Comparison of ENCODE assay signal across 26 cellular contexts in the genomic region with DNA sequence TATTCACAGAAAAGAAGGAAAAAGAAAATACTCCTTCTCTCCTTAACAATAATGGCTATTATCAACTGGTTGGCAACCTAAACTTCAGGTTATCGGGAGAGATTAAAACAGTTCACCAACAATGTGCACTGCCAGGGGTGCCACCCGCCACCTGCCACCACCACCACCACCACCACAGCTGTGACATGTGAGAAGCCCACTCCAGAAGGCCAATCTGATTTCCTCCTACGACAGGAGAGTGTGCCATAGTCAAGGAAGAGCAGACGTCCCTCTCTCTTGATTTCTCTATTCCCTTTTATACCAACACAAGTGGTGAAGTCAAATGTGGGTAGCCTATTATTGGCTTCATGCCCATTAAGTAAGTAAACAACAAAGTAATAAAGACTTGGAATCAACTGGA. TPM values are rescaled to one million over a fixed set of nuclear protein-coding genes. Genes with fewer than 3 reads are reported as not detected.
A peak's percentile ranks its signal among the peaks of the same experiment; 100 is the strongest.
DNase-seq lines count a peak whose midpoint lies in the region; ATAC-seq and TF ChIP-seq lines count a peak whose summit lies in the region.
"Had no signal": no experiment of that assay in that cellular context is flagged by ENCODE, and none has a peak within 500 bp of the region (broad histone marks: within the 10 kb centered on the region; RNA-seq: fewer than 3 reads in every experiment).

No MANE protein-coding gene starts in this region.

- peaks cover 20% of the 10 kb centered on the region for H3K36me3 Mint-ChIP-seq in activated CD8-positive, alpha-beta T cell treated with anti-CD3 and anti-CD28 coated beads, Interleukin-2, amount 10 ng/mL, durations not matched to agents 7 days and 5 days (ENCODE audit: low read depth)

- peak overlapping the region; percentile 31; the same call in 1 of the 2 replicates for H3K27ac ChIP-seq in DND-41 (ENCODE audit: low read length)
- H3K27ac ChIP-seq in neutrophil = peak overlapping the region; percentile 63
- H3K27ac ChIP-seq: brain microvascular endothelial cell, psoas muscle, WERI-Rb-1 had no signal

- DNase-seq in NCI-H2171 treated with DMSO at 0.1 percent for 48 hours (lab: John Stamatoyannopoulos, UW) (peak; percentile 44), NCI-H2171 (lab: John Stamatoyannopoulos, UW) (no peak), DND-41 (peak; percentile 32), DMS114 treated with DMSO at 0.1 percent for 48 hours (lab: John Stamatoyannopoulos, UW; ENCODE audit: unreplicated experiment) (no peak)
- DNase-seq in activated CD8-positive, alpha-beta T cell treated with anti-CD3 and anti-CD28 coated beads, Interleukin-2, amount 10 ng/mL, durations not matched to agents 7 days and 5 days = no peak
- no peak for DNase-seq in stimulated activated CD4-positive, alpha-beta T cell treated with anti-CD3 and anti-CD28 coated beads, Interleukin-4, amount 100 ng/mL, for 24 hours
- DNase-seq: activated CD4-positive, alpha-beta T cell treated with anti-CD3 and anti-CD28 coated beads, Interleukin-2, amount 10 ng/mL, durations not matched to agents 24 days and 14 days; activated CD8-positive, alpha-beta memory T cell treated with anti-CD3 and anti-CD28 coated beads, Interleukin-2, amount 10 ng/mL, durations not matched to agents 7 days and 5 days; brain microvascular endothelial cell; Caco-2; effector CD8-positive, alpha-beta T cell; EL; erythroblast; H9; head of caudate nucleus; NCI-H1092 treated with DMSO at 0.1 percent for 48 hours; NCI-H2029 treated with DMSO at 0.1 percent for 48 hours; NCI-H526; psoas muscle; stimulated activated CD4-positive, alpha-beta T cell treated with anti-CD3 and anti-CD28 coated beads, Interleukin-1b, Interleukin-23, amount 100 ng/mL, for 48 hours; WERI-Rb-1 had no signal

- no peaks in the 10 kb centered on the region for H3K9me3 Mint-ChIP-seq in activated CD8-positive, alpha-beta T cell treated with anti-CD3 and anti-CD28 coated beads, Interleukin-2, amount 10 ng/mL, durations not matched to agents 7 days and 5 days (ENCODE audit: insufficient read depth)
- H3K9me3 Mint-ChIP-seq: activated CD4-positive, alpha-beta T cell treated with anti-CD3 and anti-CD28 coated beads, Interleukin-2, amount 10 ng/mL, durations not matched to agents 24 days and 14 days; activated T-helper 2 cell treated with anti-CD3 and anti-CD28 coated beads, Interferon-gamma antibody, Interleukin-2, Interleukin-4, amounts not matched to agents 10 μg/mL and 5 μg/mL and 100 μg/mL, durations not matched to agents 14 hours and 24 hours and 36 hours; H9 had no signal

- CTCF ChIA-PET in activated CD8-positive, alpha-beta T cell treated with anti-CD3 and anti-CD28 coated beads, Interleukin-2, amount 10 ng/mL, durations not matched to agents 7 days and 5 days (lab: Charles Lee) = interaction anchor here (2.3 kb wide), 1 partner anchor 26 kb away, joined by 6 read pairs; no protein-coding TSS in a partner anchor

- H3K36me3 ChIP-seq in DND-41 (ENCODE audit: insufficient read depth, low read length) (peaks cover 8% of the 10 kb centered on the region; the same call in 1 of the 2 replicates), neutrophil (peaks cover 6% of the 10 kb centered on the region)
- H3K36me3 ChIP-seq: brain microvascular endothelial cell, WERI-Rb-1 had no signal

- H3K9ac ChIP-seq in DND-41 (ENCODE audit: low read depth, low read length) = no peak overlapping the region

- POLR2A ChIA-PET in activated CD8-positive, alpha-beta T cell treated with anti-CD3 and anti-CD28 coated beads, Interleukin-2, amount 10 ng/mL, durations not matched to agents 7 days and 5 days (lab: Charles Lee) = no interaction called here

- no peak overlapping the region for H3K4me3 Mint-ChIP-seq in activated CD8-positive, alpha-beta T cell treated with anti-CD3 and anti-CD28 coated beads, Interleukin-2, amount 10 ng/mL, durations not matched to agents 7 days and 5 days
- H3K4me3 Mint-ChIP-seq: activated CD8-positive, alpha-beta memory T cell treated with anti-CD3 and anti-CD28 coated beads, Interleukin-2, amount 10 ng/mL, durations not matched to agents 7 days and 5 days; B cell; H9 had no signal

- ATAC-seq in DND-41 (ENCODE audit: insufficient read depth, low read depth) (peak; percentile 67; the same call in 2 of the 3 replicates), HG03432 (IDR thresholded peaks at IDR 0.05; ENCODE audit: unreplicated experiment) (no peak)
- no peak for ATAC-seq in activated CD8-positive, alpha-beta T cell treated with anti-CD3 and anti-CD28 coated beads, Interleukin-2, amount 10 ng/mL, durations not matched to agents 7 days and 5 days
- ATAC-seq: activated CD8-positive, alpha-beta memory T cell treated with anti-CD3 and anti-CD28 coated beads, Interleukin-2, amount 10 ng/mL, durations not matched to agents 7 days and 5 days; psoas muscle; SK-N-SH treated with all-trans-retinoic acid at 6 μM for 48 hours had no signal

- H3K27me3 Mint-ChIP-seq in activated CD8-positive, alpha-beta T cell treated with anti-CD3 and anti-CD28 coated beads, Interleukin-2, amount 10 ng/mL, durations not matched to agents 7 days and 5 days (ENCODE audit: low read depth) = no peaks in the 10 kb centered on the region
- H3K27me3 Mint-ChIP-seq: activated CD4-positive, alpha-beta T cell treated with anti-CD3 and anti-CD28 coated beads, Interleukin-2, amount 10 ng/mL, durations not matched to agents 24 days and 14 days; activated CD8-positive, alpha-beta memory T cell treated with anti-CD3 and anti-CD28 coated beads, Interleukin-2, amount 10 ng/mL, durations not matched to agents 7 days and 5 days had no signal

- H3K4me1 ChIP-seq in DND-41 (ENCODE audit: insufficient read depth, low read length) (peaks cover 39% of the 10 kb centered on the region), neutrophil (ENCODE audit: control insufficient read depth in 1 of 2, insufficient read depth in 1 of 2, low read depth in 1 of 2, low read length in 1 of 2) (peaks cover 63 to 80% of the 10 kb centered on the region in 2 experiments)
- H3K4me1 ChIP-seq: Caco-2 had no signal

- H3K4me3 ChIP-seq in DND-41 (ENCODE audit: low read depth in 1 of 2, low read length in 2 of 2) = no peak overlapping the region
- no peak overlapping the region for H3K4me3 ChIP-seq in neutrophil (ENCODE audit: low read depth in 1 of 2, low read length in 1 of 2)
- H3K4me3 ChIP-seq: psoas muscle had no signal

- peaks cover 99% of the 10 kb centered on the region for H3K79me2 ChIP-seq in DND-41 (ENCODE audit: insufficient read depth, low read length)

- H4K20me1 ChIP-seq in DND-41 (ENCODE audit: insufficient read depth, low read length) = peaks cover 65% of the 10 kb centered on the region

- H3K4me2 ChIP-seq in DND-41 (ENCODE audit: insufficient read depth, low read length) = no peak overlapping the region

- H3K4me1 Mint-ChIP-seq in activated CD8-positive, alpha-beta T cell treated with anti-CD3 and anti-CD28 coated beads, Interleukin-2, amount 10 ng/mL, durations not matched to agents 7 days and 5 days (ENCODE audit: low read depth) = peaks cover 49% of the 10 kb centered on the region

- TF ChIP-seq CTCF in DND-41 (IDR thresholded peaks at IDR 0.05; ENCODE audit: borderline replicate concordance, extremely low read depth, low read length, poor library complexity, severe bottlenecking) (no peak), neutrophil (IDR thresholded peaks at IDR 0.05) (no peak)

- no peaks in the 10 kb centered on the region for H3K9me3 ChIP-seq in DND-41 (ENCODE audit: insufficient read depth, low read length, severe bottlenecking)
- H3K9me3 ChIP-seq in neutrophil = no peaks in the 10 kb centered on the region
- H3K9me3 ChIP-seq: Caco-2, psoas muscle had no signal

- H2AFZ ChIP-seq in DND-41 (ENCODE audit: low read depth, low read length) = no peak overlapping the region

- H3K27ac Mint-ChIP-seq in activated CD8-positive, alpha-beta T cell treated with anti-CD3 and anti-CD28 coated beads, Interleukin-2, amount 10 ng/mL, durations not matched to agents 7 days and 5 days = peak overlapping the region; percentile 76
- H3K27ac Mint-ChIP-seq: B cell had no signal

- H3K27me3 ChIP-seq in DND-41 (ENCODE audit: insufficient read depth, low read length, poor library complexity) = no peaks in the 10 kb centered on the region
- no peaks in the 10 kb centered on the region for H3K27me3 ChIP-seq in neutrophil
- H3K27me3 ChIP-seq: brain microvascular endothelial cell had no signal

RNA-seq across cellular contexts. Expression of gene GNAQ, which starts 22.5 kb away (rescaled TPM):
- total RNA-seq in activated CD8-positive, alpha-beta T cell treated with anti-CD3 and anti-CD28 coated beads, Interleukin-2, amount 10 ng/mL, durations not matched to agents 7 days and 5 days = 10 to 100 TPM; 29.0 to 29.7 TPM

Comparison
In these comparisons a context has a peak if more than half of its experiments do, and no peak if none do; other contexts are left out.
1. DNase-seq: peak in NCI-H2171 treated with DMSO at 0.1 percent for 48 hours (single experiment) and DND-41 (single experiment); none in NCI-H2171 (single experiment), activated CD8-positive, alpha-beta T cell treated with anti-CD3 and anti-CD28 coated beads, Interleukin-2, amount 10 ng/mL, durations not matched to agents 7 days and 5 days (single experiment), stimulated activated CD4-positive, alpha-beta T cell treated with anti-CD3 and anti-CD28 coated beads, Interleukin-4, amount 100 ng/mL, for 24 hours (single experiment) and DMS114 treated with DMSO at 0.1 percent for 48 hours (single experiment).